Comparison of ENCODE assay signal across 25 cellular contexts in the genomic region with DNA sequence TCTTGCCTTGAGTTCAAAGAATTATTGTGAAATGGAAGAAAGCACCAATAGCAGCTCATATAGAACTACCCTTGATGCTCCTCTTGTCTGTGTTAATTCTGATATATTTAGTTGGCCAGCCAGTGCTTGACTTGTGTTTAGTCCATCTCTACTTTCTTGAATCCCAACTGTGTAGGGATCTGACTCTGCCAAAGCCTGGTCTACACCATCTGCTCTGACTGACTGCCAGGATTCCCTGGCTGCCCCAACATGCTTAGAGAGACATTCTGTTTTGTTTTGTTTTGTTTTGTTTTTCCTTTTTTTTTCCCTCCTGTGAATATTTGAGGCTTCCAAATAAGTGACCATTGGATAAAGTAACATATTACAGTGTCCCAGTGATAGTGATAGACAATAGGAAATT.
"Had no signal": no experiment of that assay in that cellular context is flagged by ENCODE, and none has a peak within 500 bp of the region (broad histone marks: within the 10 kb centered on the region; RNA-seq: fewer than 3 reads in every experiment).

No MANE protein-coding gene starts in this region.

- H3K9me3 ChIP-seq: ascending aorta, colonic mucosa, SJSA1, SK-N-SH had no signal

- H3K4me3 ChIP-seq: ascending aorta, colonic mucosa, SJSA1 had no signal

- ATAC-seq: activated CD8-positive, alpha-beta T cell treated with anti-CD3 and anti-CD28 coated beads for 36 hours; activated T-cell treated with anti-CD3 and anti-CD28 coated beads, Interleukin-2, amount 50 U/mL, for 72 hours; activated T-helper 17 cell treated with anti-CD3 and anti-CD28 coated beads, Interleukin-2, amount 50 U/mL, for 72 hours; Panc1 had no signal

- H3K27ac ChIP-seq: ascending aorta, colonic mucosa, SJSA1 had no signal

- H3K27me3 ChIP-seq: ascending aorta, colonic mucosa, SJSA1 had no signal

- DNase-seq: activated CD4-positive, alpha-beta T cell treated with anti-CD3 and anti-CD28 coated beads, Interleukin-2, amount 10 ng/mL, durations not matched to agents 24 days and 14 days; activated CD4-positive, alpha-beta T cell treated with anti-CD3 and anti-CD28 coated beads, Interleukin-2, amount 50 U/mL, for 4 hours; activated CD8-positive, alpha-beta T cell treated with anti-CD3 and anti-CD28 coated beads for 36 hours; activated effector memory CD4-positive, alpha-beta T cell treated with anti-CD3 and anti-CD28 coated beads, Interleukin-2, amount 50 U/mL, for 16 hours; activated naive CD4-positive, alpha-beta T cell; activated naive CD4-positive, alpha-beta T cell treated with anti-CD3 and anti-CD28 coated beads, Interleukin-2, amount 50 U/mL, for 16 hours; activated naive CD8-positive, alpha-beta T cell treated with anti-CD3 and anti-CD28 coated beads for 36 hours; activated T-cell treated with anti-CD3 and anti-CD28 coated beads, Interleukin-2, amount 50 U/mL, for 1 hour; activated T-cell treated with anti-CD3 and anti-CD28 coated beads, Interleukin-2, amount 50 U/mL, for 72 hours; amygdala; colonic mucosa; NCI-H1105; NCI-H1417 treated with DMSO at 0.1 percent for 48 hours; NCI-H2029 treated with DMSO at 0.1 percent for 48 hours; NCI-H2107; NCI-H226; NCI-H510A; NCI-H526; NCI-H82; SHP77; SK-N-SH had no signal

- H3K4me1 ChIP-seq: ascending aorta, colonic mucosa, SJSA1 had no signal

- H3K36me3 ChIP-seq: ascending aorta, colonic mucosa, SJSA1 had no signal
